ENCODE assay signal across 22 cellular contexts in genomic region chr19:368624-369020, GRCh38. TPM values are rescaled to one million over a fixed set of nuclear protein-coding genes. Genes with fewer than 3 reads are reported as not detected.
"Had no signal": no experiment of that assay in that cellular context is flagged by ENCODE, and none has a peak within 500 bp of the region (broad histone marks: within the 10 kb centered on the region; RNA-seq: fewer than 3 reads in every experiment).

No MANE protein-coding gene starts in this region.

- DNase-seq: activated CD8-positive, alpha-beta T cell treated with anti-CD3 and anti-CD28 coated beads, Interleukin-2, amount 10 ng/mL, durations not matched to agents 7 days and 5 days; activated naive CD4-positive, alpha-beta T cell treated with anti-CD3 and anti-CD28 coated beads for 36 hours; activated naive CD8-positive, alpha-beta T cell treated with anti-CD3 and anti-CD28 coated beads, Interleukin-2, amount 50 U/mL, for 24 hours; activated T-cell treated with anti-CD3 and anti-CD28 coated beads, Interleukin-2, amount 50 U/mL, for 24 hours; brain microvascular endothelial cell; central memory CD4-positive, alpha-beta T cell; cortex of kidney; effector CD4-positive, alpha-beta T cell; gastrocnemius medialis; left ventricle myocardium superior; small intestine; stimulated activated CD4-positive, alpha-beta T cell treated with anti-CD3 and anti-CD28 coated beads, Interleukin-4, amount 100 ng/mL, for 1 hour; stimulated activated naive CD8-positive, alpha-beta T cell treated with anti-CD3 and anti-CD28 coated beads, Interleukin-15, amount 100 ng/mL, for 72 hours; T1000 had no signal

- H3K27me3 ChIP-seq: right atrium auricular region had no signal

- H3K27ac ChIP-seq: brain microvascular endothelial cell, gastrocnemius medialis, prostate gland, right atrium auricular region, suprapubic skin had no signal

- H3K4me3 ChIP-seq: gastrocnemius medialis, prostate gland, right atrium auricular region, suprapubic skin had no signal

- H3K27ac Mint-ChIP-seq: activated CD4-positive, alpha-beta T cell treated with anti-CD3 and anti-CD28 coated beads, Interleukin-2, amount 10 ng/mL, durations not matched to agents 7 days and 5 days; activated CD8-positive, alpha-beta T cell treated with anti-CD3 and anti-CD28 coated beads, Interleukin-2, amount 10 ng/mL, durations not matched to agents 7 days and 5 days; activated naive CD4-positive, alpha-beta T cell treated with anti-CD3 and anti-CD28 coated beads for 36 hours; activated naive CD8-positive, alpha-beta T cell treated with anti-CD3 and anti-CD28 coated beads, Interleukin-2, amount 50 U/mL, for 24 hours; activated T-cell treated with anti-CD3 and anti-CD28 coated beads, Interleukin-2, amount 50 U/mL, for 24 hours; stimulated activated naive CD8-positive, alpha-beta T cell treated with anti-CD3 and anti-CD28 coated beads, Interleukin-15, amount 100 ng/mL, for 72 hours; type B pancreatic cell had no signal

- H3K36me3 ChIP-seq: brain microvascular endothelial cell, gastrocnemius medialis, prostate gland, right atrium auricular region, suprapubic skin had no signal

- H3K9me3 Mint-ChIP-seq: activated CD4-positive, alpha-beta T cell treated with anti-CD3 and anti-CD28 coated beads, Interleukin-2, amount 10 ng/mL, durations not matched to agents 7 days and 5 days; activated naive CD4-positive, alpha-beta T cell treated with anti-CD3 and anti-CD28 coated beads for 36 hours; activated naive CD8-positive, alpha-beta T cell treated with anti-CD3 and anti-CD28 coated beads, Interleukin-2, amount 50 U/mL, for 24 hours; activated T-cell treated with anti-CD3 and anti-CD28 coated beads, Interleukin-2, amount 50 U/mL, for 24 hours; stimulated activated naive CD8-positive, alpha-beta T cell treated with anti-CD3 and anti-CD28 coated beads, Interleukin-15, amount 100 ng/mL, for 72 hours; type B pancreatic cell had no signal

- H3K9me3 ChIP-seq: gastrocnemius medialis, prostate gland, right atrium auricular region, suprapubic skin had no signal

- H3K4me1 ChIP-seq: gastrocnemius medialis had no signal

- H3K4me1 Mint-ChIP-seq: activated CD4-positive, alpha-beta T cell treated with anti-CD3 and anti-CD28 coated beads, Interleukin-2, amount 10 ng/mL, durations not matched to agents 7 days and 5 days; activated naive CD8-positive, alpha-beta T cell treated with anti-CD3 and anti-CD28 coated beads, Interleukin-2, amount 50 U/mL, for 24 hours; stimulated activated naive CD8-positive, alpha-beta T cell treated with anti-CD3 and anti-CD28 coated beads, Interleukin-15, amount 100 ng/mL, for 72 hours had no signal

- H3K4me3 Mint-ChIP-seq: activated CD4-positive, alpha-beta T cell treated with anti-CD3 and anti-CD28 coated beads, Interleukin-2, amount 10 ng/mL, durations not matched to agents 7 days and 5 days; activated CD8-positive, alpha-beta T cell treated with anti-CD3 and anti-CD28 coated beads, Interleukin-2, amount 10 ng/mL, durations not matched to agents 7 days and 5 days; activated naive CD4-positive, alpha-beta T cell treated with anti-CD3 and anti-CD28 coated beads for 36 hours; activated naive CD8-positive, alpha-beta T cell treated with anti-CD3 and anti-CD28 coated beads, Interleukin-2, amount 50 U/mL, for 24 hours; activated T-cell treated with anti-CD3 and anti-CD28 coated beads, Interleukin-2, amount 50 U/mL, for 24 hours; stimulated activated naive CD8-positive, alpha-beta T cell treated with anti-CD3 and anti-CD28 coated beads, Interleukin-15, amount 100 ng/mL, for 72 hours; type B pancreatic cell had no signal

- ATAC-seq: activated CD8-positive, alpha-beta T cell treated with anti-CD3 and anti-CD28 coated beads, Interleukin-2, amount 10 ng/mL, durations not matched to agents 7 days and 5 days; activated naive CD8-positive, alpha-beta T cell treated with anti-CD3 and anti-CD28 coated beads, Interleukin-2, amount 50 U/mL, for 24 hours; esophagus mucosa; gastrocnemius medialis; left ventricle myocardium superior; stimulated activated naive CD8-positive, alpha-beta T cell treated with anti-CD3 and anti-CD28 coated beads, Interleukin-15, amount 100 ng/mL, for 72 hours had no signal

- H3K36me3 Mint-ChIP-seq: type B pancreatic cell had no signal

RNA-seq across cellular contexts. Expression of gene C2CD4C, which starts 40.3 kb away (rescaled TPM):
- total RNA-seq: activated CD4-positive, alpha-beta T cell treated with anti-CD3 and anti-CD28 coated beads, Interleukin-2, amount 10 ng/mL, durations not matched to agents 7 days and 5 days; activated CD8-positive, alpha-beta T cell treated with anti-CD3 and anti-CD28 coated beads, Interleukin-2, amount 10 ng/mL, durations not matched to agents 7 days and 5 days; mononuclear cell; T-helper 1 cell treated with Interleukin-12 subunit alpha and Interleukin-12 subunit beta and Interleukin-4 antibody, amounts not matched to agents 30 ng/mL and 1 ng/mL, for 36 hours had no signal
